Comparison of ENCODE assay signal across 9 cellular contexts in genomic region chr1:159923203-159924024, GRCh38. TPM values are rescaled to one million over a fixed set of nuclear protein-coding genes. Genes with fewer than 3 reads are reported as not detected.
DNase-seq lines count a peak whose midpoint lies in the region; ATAC-seq and TF ChIP-seq lines count a peak whose summit lies in the region.
"Had no signal": no experiment of that assay in that cellular context is flagged by ENCODE, and none has a peak within 500 bp of the region (broad histone marks: within the 10 kb centered on the region; RNA-seq: fewer than 3 reads in every experiment).

No MANE protein-coding gene starts in this region.

- no peak for TF ChIP-seq CTCF in PC-9 (conservative IDR thresholded peaks at IDR 0.05)
- TF ChIP-seq CTCF in fibroblast of pulmonary artery (IDR thresholded peaks at IDR 0.05; ENCODE audit: low read length, missing control alignments), result no peak
- TF ChIP-seq CTCF in osteocyte (IDR thresholded peaks at IDR 0.05), result no peak

- H3K27ac ChIP-seq in BLaER1 treated with 17β-estradiol and CSF1 and Interleukin-3, amounts not matched to agents 10 nM and 100 nM, result peak overlapping the region; percentile 90 to 99 (median 97)
- H3K27ac ChIP-seq in PC-9 (peak overlapping the region; percentile 93), thymus (ENCODE audit: low read depth) (peak overlapping the region; percentile 95)
- H3K27ac ChIP-seq: VCaP had no signal

- H3K9me3 Mint-ChIP-seq in osteocyte (ENCODE audit: unreplicated experiment), result no peaks in the 10 kb centered on the region

- H3K4me1 Mint-ChIP-seq in osteocyte (ENCODE audit: unreplicated experiment), result peaks cover 59% of the 10 kb centered on the region

- peaks cover 23 to 48% (median 40%) of the 10 kb centered on the region in 11 experiments for H3K36me3 ChIP-seq in BLaER1 treated with 17β-estradiol and CSF1 and Interleukin-3, amounts not matched to agents 10 nM and 100 nM
- H3K36me3 ChIP-seq in PC-9 (ENCODE audit: low read depth) (peaks cover 28% of the 10 kb centered on the region), thymus (ENCODE audit: control insufficient read depth, insufficient read depth) (peaks cover 21% of the 10 kb centered on the region)

- peaks cover 15% of the 10 kb centered on the region for H3K36me3 Mint-ChIP-seq in osteocyte (ENCODE audit: unreplicated experiment)

- TSS peak; percentile 39 for BruUV-seq in PC-9 (replicated peaks; lab: Mats Ljungman, UMichigan)

- no peaks in the 10 kb centered on the region for H3K9me3 ChIP-seq in BLaER1 treated with 17β-estradiol and CSF1 and Interleukin-3, amounts not matched to agents 10 nM and 100 nM (replicated peaks in 1 of 11)
- no peaks in the 10 kb centered on the region for H3K9me3 ChIP-seq in PC-9 (ENCODE audit: insufficient read depth, low read depth)
- no peaks in the 10 kb centered on the region for H3K9me3 ChIP-seq in thymus (ENCODE audit: control insufficient read depth)

- H3K4me2 ChIP-seq in BLaER1 treated with 17β-estradiol and CSF1 and Interleukin-3, amounts not matched to agents 10 nM and 100 nM, result peak overlapping the region; percentile 83 to 99 (median 97)
- peak overlapping the region; percentile 88 for H3K4me2 ChIP-seq in PC-9

- peaks cover 59 to 68% (median 64%) of the 10 kb centered on the region in 10 experiments for H3K4me1 ChIP-seq in BLaER1 treated with 17β-estradiol and CSF1 and Interleukin-3, amounts not matched to agents 10 nM and 100 nM
- H3K4me1 ChIP-seq in PC-9 (replicated peaks; ENCODE audit: insufficient read depth) (peaks cover 65% of the 10 kb centered on the region), thymus (ENCODE audit: control insufficient read depth, insufficient read depth, low read length) (peaks cover 34% of the 10 kb centered on the region)

- H3K9me2 ChIP-seq in PC-9 (ENCODE audit: insufficient read depth), result no peaks in the 10 kb centered on the region

- peak; percentile 38 for ATAC-seq in GM19395 (IDR thresholded peaks at IDR 0.05; ENCODE audit: unreplicated experiment)
- peak; percentile 37 for ATAC-seq in HG03521 (IDR thresholded peaks at IDR 0.05; ENCODE audit: unreplicated experiment)

- under 1% methylated on average over 20 of the region's 20 CpGs for WGBS in thymus

- H3K27ac Mint-ChIP-seq in osteocyte (ENCODE audit: unreplicated experiment), result peak overlapping the region; percentile 100

- CTCF ChIA-PET in PC-9 (lab: Charles Lee), result interaction anchor here (0.6 to 2.4 kb wide), 5 partner anchors 23 to 124 kb away, joined by 3 to 12 read pairs (median 4); no protein-coding TSS in a partner anchor

- peak; percentile 74 to 86 for DNase-seq in PC-9
- DNase-seq in activated T-helper 1 cell treated with Interleukin-2 at 50 U/mL for 16 hours (ENCODE audit: low read depth), result peak; percentile 77
- DNase-seq in fibroblast of pulmonary artery (ENCODE audit: low read depth), result peak; percentile 93
- peak; percentile 95 for DNase-seq in osteocyte (ENCODE audit: extremely low spot score, unreplicated experiment)

- peaks cover 36% of the 10 kb centered on the region for H3F3A ChIP-seq in PC-9 (ENCODE audit: insufficient read depth, low read depth)

- H3K4me3 ChIP-seq in BLaER1 treated with 17β-estradiol and CSF1 and Interleukin-3, amounts not matched to agents 10 nM and 100 nM, result peak overlapping the region; percentile 83 to 100 (median 94)
- H3K4me3 ChIP-seq in PC-9 (peak overlapping the region; percentile 93), fibroblast of pulmonary artery (replicated peaks; ENCODE audit: low read depth, low read length) (peak overlapping the region; percentile 100), thymus (ENCODE audit: low read length) (peak overlapping the region; percentile 61)

- intact Hi-C loops in PC-9 (cut with micrococcal nuclease; ENCODE audit: unreplicated experiment), result loop anchor here (1.0 to 2.0 kb wide), 3 partner anchors 7 to 33 kb away; partner anchors contain the start of gene CFAP45

- H3K9ac ChIP-seq in BLaER1 treated with 17β-estradiol and CSF1 and Interleukin-3, amounts not matched to agents 10 nM and 100 nM, result peak overlapping the region; percentile 89 to 99 (median 97)

- H3K27me3 ChIP-seq in BLaER1 treated with 17β-estradiol and CSF1 and Interleukin-3, amounts not matched to agents 10 nM and 100 nM, result no peaks in the 10 kb centered on the region
- H3K27me3 ChIP-seq in PC-9 (ENCODE audit: insufficient read depth, low read depth) (no peaks in the 10 kb centered on the region), thymus (ENCODE audit: control insufficient read depth, insufficient read depth) (no peaks in the 10 kb centered on the region)

- peak overlapping the region; percentile 83 for H3K4me3 Mint-ChIP-seq in osteocyte (ENCODE audit: unreplicated experiment)

- no peaks in the 10 kb centered on the region for H3K27me3 Mint-ChIP-seq in osteocyte (ENCODE audit: unreplicated experiment)

- peaks cover 47 to 67% (median 61%) of the 10 kb centered on the region in 11 experiments for H4K20me1 ChIP-seq in BLaER1 treated with 17β-estradiol and CSF1 and Interleukin-3, amounts not matched to agents 10 nM and 100 nM
- peaks cover 25% of the 10 kb centered on the region for H4K20me1 ChIP-seq in PC-9 (ENCODE audit: insufficient read depth)

- POLR2A ChIA-PET in PC-9 (lab: Charles Lee; ENCODE audit: unreplicated experiment), result interaction anchor here (0.7 to 2.5 kb wide), 9 partner anchors 7 to 305 kb away, joined by 3 to 18 read pairs (median 5); partner anchors contain the start of gene CFAP45

- peaks cover 66% of the 10 kb centered on the region for H3K79me2 ChIP-seq in PC-9 (ENCODE audit: low read depth)

- no peak overlapping the region for H2AFZ ChIP-seq in PC-9

RNA-seq across cellular contexts. Expression of gene TAGLN2, which starts 1.9 kb away (rescaled TPM):
- 473 and 481 TPM in 2 replicates for total RNA-seq in PC-9 (2021)
- total RNA-seq in osteocyte, result 161 and 169 TPM in 2 replicates
- polyA plus RNA-seq in thymus, result 429 TPM

RNA-seq across cellular contexts. Expression of gene IGSF9, which starts 22.0 kb away (rescaled TPM):
- total RNA-seq in PC-9 (2021) (22.9 and 23.4 TPM in 2 replicates), osteocyte (not detected in 2 replicates)
- polyA plus RNA-seq in thymus, result 4.1 TPM

RNA-seq across cellular contexts. Expression of gene CFAP45, which starts 23.4 kb away (rescaled TPM):
- total RNA-seq in PC-9 (2021) (8.2 and 9.3 TPM in 2 replicates), osteocyte (0.52 and 0.83 TPM in 2 replicates)
- polyA plus RNA-seq in thymus, result 1.3 TPM

RNA-seq across cellular contexts. Expression of gene SLAMF9, which starts 30.6 kb away (rescaled TPM):
- total RNA-seq in PC-9 (2021) (0.58 and 0.94 TPM in 2 replicates), osteocyte (not detected in 2 replicates)
- polyA plus RNA-seq in thymus, result 0.71 TPM

Comparison
In these comparisons a context has a peak if more than half of its experiments do, and no peak if none do; other contexts are left out.
1. Peak in every context shown above with its lines: DNase-seq, ATAC-seq, H3K4me3 ChIP-seq and H3K27ac ChIP-seq.
2. RNA of gene IGSF9, which starts 22.0 kb away (total RNA-seq): 22.9 to 23.4 TPM in PC-9; not detected in osteocyte; every median in the first group is over 10 times any median in the second.